8 cellular contexts compared by ENCODE assay signal in genomic region chr20:4898282-4898681, GRCh38.
DNase-seq lines count a peak whose midpoint lies in the region; ATAC-seq, FAIRE-seq and TF ChIP-seq lines count a peak whose summit lies in the region.

No MANE protein-coding gene starts in this region.

- H3K9me3 ChIP-seq in astrocyte (ENCODE audit: insufficient read depth, low read depth, low read length), result no peaks in the 10 kb centered on the region

- H3K4me2 ChIP-seq in astrocyte (ENCODE audit: low read length), result peak overlapping the region; percentile 43

- no peak overlapping the region for H2AFZ ChIP-seq in astrocyte (ENCODE audit: low read depth, low read length)

- H3K27me3 Mint-ChIP-seq in astrocyte (ENCODE audit: low read depth, unreplicated experiment), result no peaks in the 10 kb centered on the region
- H3K27me3 Mint-ChIP-seq in stimulated activated naive B cell treated with anti-CD40 and anti-IgM and Interleukin-4, amounts not matched to agents 10 μg/mL and 1 μg/mL and 100 μg/mL, for 72 hours, result no peaks in the 10 kb centered on the region

- H3K79me2 ChIP-seq in astrocyte (ENCODE audit: insufficient read depth, low read length), result no peaks in the 10 kb centered on the region

- H3K36me3 ChIP-seq in astrocyte (ENCODE audit: insufficient read depth, low read length), result no peaks in the 10 kb centered on the region

- no peak for TF ChIP-seq CTCF in astrocyte (IDR thresholded peaks at IDR 0.05; ENCODE audit: insufficient read depth, low read depth, low read length)

- peak overlapping the region; percentile 17 for H3K4me3 Mint-ChIP-seq in astrocyte (ENCODE audit: unreplicated experiment)
- no peak overlapping the region for H3K4me3 Mint-ChIP-seq in stimulated activated naive B cell treated with anti-CD40 and anti-IgM and Interleukin-4, amounts not matched to agents 10 μg/mL and 1 μg/mL and 100 μg/mL, for 72 hours

- peaks cover 5% of the 10 kb centered on the region for H4K20me1 ChIP-seq in astrocyte (ENCODE audit: insufficient read depth, low read length)

- H3K4me1 Mint-ChIP-seq in astrocyte (ENCODE audit: low read depth, unreplicated experiment), result peaks cover 24% of the 10 kb centered on the region
- peaks cover 38 to 58% of the 10 kb centered on the region in 2 donors for H3K4me1 Mint-ChIP-seq in stimulated activated naive B cell treated with anti-CD40 and anti-IgM and Interleukin-4, amounts not matched to agents 10 μg/mL and 1 μg/mL and 100 μg/mL, for 72 hours

- H3K9me3 Mint-ChIP-seq in astrocyte (ENCODE audit: unreplicated experiment), result no peaks in the 10 kb centered on the region
- H3K9me3 Mint-ChIP-seq in stimulated activated naive B cell treated with anti-CD40 and anti-IgM and Interleukin-4, amounts not matched to agents 10 μg/mL and 1 μg/mL and 100 μg/mL, for 72 hours, result no peaks in the 10 kb centered on the region

- H3K27me3 ChIP-seq in astrocyte (ENCODE audit: insufficient read depth, low read length), result no peaks in the 10 kb centered on the region

- peaks cover 17% of the 10 kb centered on the region for H3K36me3 Mint-ChIP-seq in astrocyte (ENCODE audit: low read depth, unreplicated experiment)
- peaks cover 57 to 74% of the 10 kb centered on the region in 2 donors for H3K36me3 Mint-ChIP-seq in stimulated activated naive B cell treated with anti-CD40 and anti-IgM and Interleukin-4, amounts not matched to agents 10 μg/mL and 1 μg/mL and 100 μg/mL, for 72 hours

- H3K27ac Mint-ChIP-seq in astrocyte (ENCODE audit: unreplicated experiment), result no peak overlapping the region
- H3K27ac Mint-ChIP-seq in stimulated activated naive B cell treated with anti-CD40 and anti-IgM and Interleukin-4, amounts not matched to agents 10 μg/mL and 1 μg/mL and 100 μg/mL, for 72 hours, result peak overlapping the region; percentile 61

- no peak overlapping the region for H3K27ac ChIP-seq in astrocyte (ENCODE audit: low read depth, low read length)

- H3K9ac ChIP-seq in astrocyte (ENCODE audit: low read length), result no peak overlapping the region

- H3K4me1 ChIP-seq in astrocyte (ENCODE audit: insufficient read depth, low read length), result peaks cover 10% of the 10 kb centered on the region

- H3K4me3 ChIP-seq in astrocyte (ENCODE audit: insufficient read depth, low read depth, low read length), result no peak overlapping the region

- DNase-seq in HK-2 (ENCODE audit: unreplicated experiment) (peak; percentile 85), astrocyte (ENCODE audit: low read depth) (peak; percentile 79), iris pigment epithelial cell (ENCODE audit: low read depth) (peak; percentile 84), D341Med (ENCODE audit: low spot score) (no peak), RKO (ENCODE audit: low spot score) (no peak)
- no peak for DNase-seq in stimulated activated naive B cell treated with anti-CD40 and anti-IgM and Interleukin-4, amounts not matched to agents 10 μg/mL and 1 μg/mL and 100 μg/mL, for 72 hours

- no peak for FAIRE-seq in astrocyte (lab: Jason Lieb, UNC)

- ATAC-seq in stimulated activated naive B cell treated with anti-CD40 and anti-IgM and Interleukin-4, amounts not matched to agents 10 μg/mL and 1 μg/mL and 100 μg/mL, for 72 hours (replicated peaks), result no peak
- ATAC-seq in HG02798 (IDR thresholded peaks at IDR 0.05; ENCODE audit: poor library complexity, unreplicated experiment), result no peak
- no peak for ATAC-seq in HG03432 (IDR thresholded peaks at IDR 0.05; ENCODE audit: unreplicated experiment)

Comparison
In these comparisons a context has a peak if more than half of its experiments do, and no peak if none do; other contexts are left out.
1. DNase-seq: peak in HK-2 (single experiment), astrocyte (single experiment) and iris pigment epithelial cell (single experiment); none in stimulated activated naive B cell treated with anti-CD40 and anti-IgM and Interleukin-4, amounts not matched to agents 10 μg/mL and 1 μg/mL and 100 μg/mL, for 72 hours (single experiment), D341Med (single experiment) and RKO (single experiment).